Comparison of ENCODE assay signal across 1 cellular context in the genomic region with DNA sequence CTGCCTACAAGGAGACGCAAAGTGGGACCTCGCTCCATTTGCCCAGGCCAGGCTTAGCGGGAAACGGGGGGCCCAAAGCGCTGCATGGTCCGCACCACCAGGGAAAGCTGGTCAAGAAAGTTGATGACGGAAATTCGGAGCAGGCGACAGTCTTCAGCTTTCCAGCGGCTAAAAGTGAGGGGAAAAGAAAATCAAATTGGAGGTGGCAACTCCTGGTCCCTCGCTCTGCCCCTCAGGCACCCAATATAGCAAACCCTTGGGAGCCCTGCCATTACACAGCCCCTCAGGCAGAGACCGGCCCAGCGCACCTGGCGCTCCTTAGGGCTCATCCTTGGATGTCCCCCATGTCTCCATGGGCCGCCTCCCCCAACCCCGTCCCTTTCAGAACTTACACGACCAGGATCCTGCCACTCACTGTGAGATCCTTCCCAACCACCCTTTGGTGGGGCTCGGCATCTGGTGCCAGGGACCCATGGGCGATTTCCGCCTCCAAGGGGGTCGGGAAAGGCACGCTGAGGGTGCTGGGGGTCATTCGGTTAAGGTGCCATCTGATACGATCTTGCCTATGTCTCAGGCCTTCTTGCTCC.
TF ChIP-seq lines count a peak whose summit lies in the region.

No MANE protein-coding gene starts in this region.

TF ChIP-seq in A549, 52 proteins besides CTCF, POLR2A, EP300 and RAD21 (continued from another document):
- TF ChIP-seq CBX8 (IDR thresholded peaks at IDR 0.05) = no peak
- TF ChIP-seq NPAS2 (CRISPR knock-in tag; IDR thresholded peaks at IDR 0.05; ENCODE audit: borderline replicate concordance) = no peak
- no peak for TF ChIP-seq RFX5 (IDR thresholded peaks at IDR 0.05)
- TF ChIP-seq, protein P1, sequence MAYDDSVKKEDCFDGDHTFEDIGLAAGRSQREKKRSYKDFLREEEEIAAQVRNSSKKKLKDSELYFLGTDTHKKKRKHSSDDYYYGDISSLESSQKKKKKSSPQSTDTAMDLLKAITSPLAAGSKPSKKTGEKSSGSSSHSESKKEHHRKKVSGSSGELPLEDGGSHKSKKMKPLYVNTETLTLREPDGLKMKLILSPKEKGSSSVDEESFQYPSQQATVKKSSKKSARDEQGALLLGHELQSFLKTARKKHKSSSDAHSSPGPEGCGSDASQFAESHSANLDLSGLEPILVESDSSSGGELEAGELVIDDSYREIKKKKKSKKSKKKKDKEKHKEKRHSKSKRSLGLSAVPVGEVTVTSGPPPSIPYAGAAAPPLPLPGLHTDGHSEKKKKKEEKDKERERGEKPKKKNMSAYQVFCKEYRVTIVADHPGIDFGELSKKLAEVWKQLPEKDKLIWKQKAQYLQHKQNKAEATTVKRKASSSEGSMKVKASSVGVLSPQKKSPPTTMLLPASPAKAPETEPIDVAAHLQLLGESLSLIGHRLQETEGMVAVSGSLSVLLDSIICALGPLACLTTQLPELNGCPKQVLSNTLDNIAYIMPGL (CRISPR knock-in tag; IDR thresholded peaks at IDR 0.05; ENCODE audit: borderline replicate concordance) = no peak
- TF ChIP-seq PHF8 (IDR thresholded peaks at IDR 0.05; ENCODE audit: borderline replicate concordance, low read depth) = no peak
- TF ChIP-seq, protein P2, sequence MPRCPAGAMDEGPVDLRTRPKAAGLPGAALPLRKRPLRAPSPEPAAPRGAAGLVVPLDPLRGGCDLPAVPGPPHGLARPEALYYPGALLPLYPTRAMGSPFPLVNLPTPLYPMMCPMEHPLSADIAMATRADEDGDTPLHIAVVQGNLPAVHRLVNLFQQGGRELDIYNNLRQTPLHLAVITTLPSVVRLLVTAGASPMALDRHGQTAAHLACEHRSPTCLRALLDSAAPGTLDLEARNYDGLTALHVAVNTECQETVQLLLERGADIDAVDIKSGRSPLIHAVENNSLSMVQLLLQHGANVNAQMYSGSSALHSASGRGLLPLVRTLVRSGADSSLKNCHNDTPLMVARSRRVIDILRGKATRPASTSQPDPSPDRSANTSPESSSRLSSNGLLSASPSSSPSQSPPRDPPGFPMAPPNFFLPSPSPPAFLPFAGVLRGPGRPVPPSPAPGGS (IDR thresholded peaks at IDR 0.05) = no peak
